ENCODE assay signal across 1 cellular context in the genomic region with DNA sequence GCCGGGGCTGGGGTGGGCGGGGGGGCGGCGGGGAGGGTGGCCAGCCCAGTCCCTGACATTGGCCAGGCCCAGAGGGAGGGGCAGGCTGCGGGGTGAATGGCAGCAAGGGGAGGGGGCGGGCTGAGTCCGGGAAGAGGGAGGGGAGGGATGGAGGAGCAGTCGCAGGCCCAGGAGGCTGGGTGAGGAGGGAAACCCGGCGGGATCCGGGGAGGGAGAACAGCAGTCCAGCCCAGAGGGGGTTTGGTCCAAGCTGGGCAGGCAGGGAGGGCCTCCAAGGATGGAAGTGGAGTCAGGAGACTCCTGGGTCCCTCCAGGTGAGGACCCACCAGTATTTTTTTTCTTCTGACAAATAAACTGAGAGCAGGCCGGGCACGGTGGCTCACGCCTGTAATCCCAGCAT.
TF ChIP-seq lines count a peak whose summit lies in the region.

No MANE protein-coding gene starts in this region.

TF ChIP-seq in IMR-90, 13 proteins besides CTCF, POLR2A, EP300 and RAD21:
- TF ChIP-seq MXI1 (IDR thresholded peaks at IDR 0.05; ENCODE audit: borderline replicate concordance, low read depth, low read length) (no peak), BHLHE40 (IDR thresholded peaks at IDR 0.05; ENCODE audit: low read depth, low read length) (no peak), MAZ (IDR thresholded peaks at IDR 0.05; ENCODE audit: borderline replicate concordance, low read depth, low read length) (no peak), SMC3 (IDR thresholded peaks at IDR 0.05; ENCODE audit: low read depth, low read length) (no peak), FOS (IDR thresholded peaks at IDR 0.05; ENCODE audit: low read depth, low read length) (no peak)
- TF ChIP-seq, protein P1, sequence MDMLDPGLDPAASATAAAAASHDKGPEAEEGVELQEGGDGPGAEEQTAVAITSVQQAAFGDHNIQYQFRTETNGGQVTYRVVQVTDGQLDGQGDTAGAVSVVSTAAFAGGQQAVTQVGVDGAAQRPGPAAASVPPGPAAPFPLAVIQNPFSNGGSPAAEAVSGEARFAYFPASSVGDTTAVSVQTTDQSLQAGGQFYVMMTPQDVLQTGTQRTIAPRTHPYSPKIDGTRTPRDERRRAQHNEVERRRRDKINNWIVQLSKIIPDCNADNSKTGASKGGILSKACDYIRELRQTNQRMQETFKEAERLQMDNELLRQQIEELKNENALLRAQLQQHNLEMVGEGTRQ (IDR thresholded peaks at IDR 0.05; ENCODE audit: low read depth, low read length), result no peak
